In genomic region chr4:76212851-76213414, GRCh38 we compare ENCODE assay signal across 9 cellular contexts. TPM values are rescaled to one million over a fixed set of nuclear protein-coding genes. Genes with fewer than 3 reads are reported as not detected.
DNase-seq lines count a peak whose midpoint lies in the region; ATAC-seq and TF ChIP-seq lines count a peak whose summit lies in the region.
"Had no signal": no experiment of that assay in that cellular context is flagged by ENCODE, and none has a peak within 500 bp of the region (broad histone marks: within the 10 kb centered on the region; RNA-seq: fewer than 3 reads in every experiment).

No MANE protein-coding gene starts in this region.

- H3K4me3 ChIP-seq in Caco-2 (ENCODE audit: low read depth, low read length) = peak overlapping the region; percentile 84
- peak overlapping the region; percentile 81 for H3K4me3 ChIP-seq in HUES64 (ENCODE audit: low read length)
- peak overlapping the region; percentile 72 for H3K4me3 ChIP-seq in epithelial cell of proximal tubule (ENCODE audit: low read depth, low read length)
- peak overlapping the region; percentile 54 to 83 for H3K4me3 ChIP-seq in uterus

- peak overlapping the region; percentile 83 for H3K27ac Mint-ChIP-seq in Caco-2 (ENCODE audit: unreplicated experiment)
- H3K27ac Mint-ChIP-seq in activated CD4-positive, alpha-beta memory T cell treated with anti-CD3 and anti-CD28 coated beads, Interleukin-2, amount 10 ng/mL, durations not matched to agents 7 days and 5 days = peak overlapping the region; percentile 54
- peak overlapping the region; percentile 92 to 97 for H3K27ac Mint-ChIP-seq in natural killer cell

- H3K27me3 ChIP-seq in Caco-2 (replicated peaks; ENCODE audit: control insufficient read depth, insufficient read depth, low read length) (no peaks in the 10 kb centered on the region), HUES64 (ENCODE audit: insufficient read depth, low read length) (peaks cover 6% of the 10 kb centered on the region; the same call in 1 of the 2 replicates), uterus (no peaks in the 10 kb centered on the region)

- 35% methylated on average over 14 of the region's 14 CpGs for WGBS in HUES64

- H3K27me3 Mint-ChIP-seq in Caco-2 (ENCODE audit: insufficient read depth, unreplicated experiment) (no peaks in the 10 kb centered on the region), natural killer cell (ENCODE audit: low read depth in 2 of 2) (peaks cover 0 to 6% of the 10 kb centered on the region in 2 donors)
- no peaks in the 10 kb centered on the region for H3K27me3 Mint-ChIP-seq in activated CD4-positive, alpha-beta memory T cell treated with anti-CD3 and anti-CD28 coated beads, Interleukin-2, amount 10 ng/mL, durations not matched to agents 7 days and 5 days

- H3K36me3 ChIP-seq in Caco-2 (ENCODE audit: control insufficient read depth, insufficient read depth, low read length) (no peaks in the 10 kb centered on the region; the same call in 1 of the 2 replicates), HUES64 (ENCODE audit: insufficient read depth, low read length) (no peaks in the 10 kb centered on the region), uterus (no peaks in the 10 kb centered on the region)

- H3K36me3 Mint-ChIP-seq in Caco-2 (ENCODE audit: insufficient read depth, unreplicated experiment) (peaks cover 21% of the 10 kb centered on the region), natural killer cell (no peaks in the 10 kb centered on the region)
- H3K36me3 Mint-ChIP-seq in activated CD4-positive, alpha-beta memory T cell treated with anti-CD3 and anti-CD28 coated beads, Interleukin-2, amount 10 ng/mL, durations not matched to agents 7 days and 5 days (ENCODE audit: low read depth) = no peaks in the 10 kb centered on the region

- intact Hi-C loops in Caco-2 (cut with micrococcal nuclease; ENCODE audit: unreplicated experiment) (loop anchor here (1.0 to 10.0 kb wide), 4 partner anchors 13 to 92 kb away; partner anchors contain the start of genes FAM47E and STBD1), natural killer cell (cut with micrococcal nuclease) (loop anchor here (5.0 kb wide), 2 partner anchors 39 to 66 kb away; partner anchors contain the start of genes FAM47E and NUP54), uterus (cut with DNase I; ENCODE audit: low total_unique reads) (no loop called here)

- no peaks in the 10 kb centered on the region for H3K9me3 Mint-ChIP-seq in Caco-2 (ENCODE audit: unreplicated experiment)
- no peaks in the 10 kb centered on the region for H3K9me3 Mint-ChIP-seq in activated CD4-positive, alpha-beta memory T cell treated with anti-CD3 and anti-CD28 coated beads, Interleukin-2, amount 10 ng/mL, durations not matched to agents 7 days and 5 days
- H3K9me3 Mint-ChIP-seq in natural killer cell = no peaks in the 10 kb centered on the region

- TF ChIP-seq POLR2A in uterus (IDR thresholded peaks at IDR 0.05) = no peak

- DNase-seq in Caco-2 (no peak), epithelial cell of proximal tubule (ENCODE audit: low read depth) (no peak), natural killer cell (no peak), uterus (no peak), D341Med (ENCODE audit: low spot score) (no peak)
- peak; percentile 40 for DNase-seq in activated CD4-positive, alpha-beta memory T cell treated with anti-CD3 and anti-CD28 coated beads, Interleukin-2, amount 10 ng/mL, durations not matched to agents 7 days and 5 days

- peaks cover 58% of the 10 kb centered on the region for H3K4me1 Mint-ChIP-seq in Caco-2 (ENCODE audit: low read depth, unreplicated experiment)
- peaks cover 40% of the 10 kb centered on the region for H3K4me1 Mint-ChIP-seq in activated CD4-positive, alpha-beta memory T cell treated with anti-CD3 and anti-CD28 coated beads, Interleukin-2, amount 10 ng/mL, durations not matched to agents 7 days and 5 days
- H3K4me1 Mint-ChIP-seq in natural killer cell = peaks cover 49 to 54% of the 10 kb centered on the region in 2 donors

- peak overlapping the region; percentile 83 for H3K9ac ChIP-seq in HUES64 (ENCODE audit: low read depth, low read length)

- H3K27ac ChIP-seq in HUES64 (ENCODE audit: low read depth, low read length) = peak overlapping the region; percentile 84
- peak overlapping the region; percentile 97 to 99 for H3K27ac ChIP-seq in uterus

- TF ChIP-seq CTCF in Caco-2 (IDR thresholded peaks at IDR 0.05; ENCODE audit: insufficient read depth in 1 of 2, low read depth in 1 of 2, low read length in 1 of 2, severe bottlenecking in 1 of 2, unreplicated experiment in 1 of 2) = no peak
- TF ChIP-seq CTCF in epithelial cell of proximal tubule (conservative IDR thresholded peaks at IDR 0.05; ENCODE audit: low read depth, low read length) = no peak
- no peak for TF ChIP-seq CTCF in natural killer cell (IDR thresholded peaks at IDR 0.05)
- no peak for TF ChIP-seq CTCF in uterus (IDR thresholded peaks at IDR 0.05)

- BruUV-seq in Caco-2 (replicated peaks; lab: Mats Ljungman, UMichigan) = no TSS peak

- no peak for ATAC-seq in natural killer cell
- ATAC-seq in HG03280 (IDR thresholded peaks at IDR 0.05; ENCODE audit: unreplicated experiment) = no peak

- H3K4me1 ChIP-seq in Caco-2 (peaks cover 59% of the 10 kb centered on the region), HUES64 (ENCODE audit: insufficient read depth, low read length) (peaks cover 31% of the 10 kb centered on the region), uterus (peaks cover 6% of the 10 kb centered on the region in 2 donors)

- POLR2A ChIA-PET in Caco-2 (lab: Charles Lee) = no interaction called here
- POLR2A ChIA-PET in activated CD4-positive, alpha-beta memory T cell treated with anti-CD3 and anti-CD28 coated beads, Interleukin-2, amount 10 ng/mL, durations not matched to agents 7 days and 5 days (lab: Charles Lee) = interaction anchor here (0.7 to 2.7 kb wide), 6 partner anchors 13 to 273 kb away, joined by 3 to 12 read pairs (median 4); partner anchors contain the start of genes NAAA and NUP54

- no peaks in the 10 kb centered on the region for H3K9me3 ChIP-seq in Caco-2
- no peaks in the 10 kb centered on the region for H3K9me3 ChIP-seq in HUES64 (ENCODE audit: insufficient read depth, low read depth, low read length)
- no peaks in the 10 kb centered on the region for H3K9me3 ChIP-seq in uterus

- H3K4me3 Mint-ChIP-seq in Caco-2 (ENCODE audit: unreplicated experiment) = peak overlapping the region; percentile 84
- peak overlapping the region; percentile 75 for H3K4me3 Mint-ChIP-seq in activated CD4-positive, alpha-beta memory T cell treated with anti-CD3 and anti-CD28 coated beads, Interleukin-2, amount 10 ng/mL, durations not matched to agents 7 days and 5 days
- H3K4me3 Mint-ChIP-seq in natural killer cell = peak overlapping the region; percentile 88

- CTCF ChIA-PET in Caco-2 (lab: Charles Lee) = interaction anchor here (0.7 kb wide), 1 partner anchor 23 kb away, joined by 4 read pairs; no protein-coding TSS in a partner anchor
- CTCF ChIA-PET in activated CD4-positive, alpha-beta memory T cell treated with anti-CD3 and anti-CD28 coated beads, Interleukin-2, amount 10 ng/mL, durations not matched to agents 7 days and 5 days (lab: Charles Lee) = interaction anchor here (1.2 to 3.8 kb wide), 4 partner anchors 13 to 93 kb away, joined by 3 to 15 read pairs (median 6); partner anchors contain the start of gene STBD1

RNA-seq across cellular contexts. Expression of gene SCARB2, which starts 0.7 kb away (rescaled TPM):
- total RNA-seq in Caco-2 (2022) = 148 and 150 TPM in 2 replicates
- 26.0 TPM for polyA plus RNA-seq in HUES64 (2013, experiment 1 of 2)
- 37.6 TPM for polyA plus RNA-seq in HUES64 (2013, experiment 2 of 2)
- 10 to 100 TPM; 22.3 to 23.2 TPM for total RNA-seq in activated CD4-positive, alpha-beta memory T cell treated with anti-CD3 and anti-CD28 coated beads, Interleukin-2, amount 10 ng/mL, durations not matched to agents 7 days and 5 days
- 58.4 and 76.3 TPM in 2 replicates for total RNA-seq in epithelial cell of proximal tubule
- 10 to 100 TPM; 22.0 to 39.0 (median 30.4) TPM for total RNA-seq in natural killer cell
- 100 to 1,000 TPM; 150 to 233 (median 196) TPM for total RNA-seq in uterus

RNA-seq across cellular contexts. Expression of gene FAM47E, which starts 38.6 kb away (rescaled TPM):
- total RNA-seq in Caco-2 (2022) = 6.3 and 6.6 TPM in 2 replicates
- 0.80 TPM for polyA plus RNA-seq in HUES64 (2013, experiment 1 of 2)
- polyA plus RNA-seq in HUES64 (2013, experiment 2 of 2) = 3.2 TPM
- total RNA-seq in activated CD4-positive, alpha-beta memory T cell treated with anti-CD3 and anti-CD28 coated beads, Interleukin-2, amount 10 ng/mL, durations not matched to agents 7 days and 5 days = not detected
- 0.07 and 3.5 TPM in 2 replicates for total RNA-seq in epithelial cell of proximal tubule
- total RNA-seq in natural killer cell = under 1 TPM in 2 of 3 donors, not detected in 1; 0.21 to 0.85 TPM
- 1 to 10 TPM in 2 of 4 donors, under 1 TPM in 1, not detected in 1; 0.29 to 1.4 (median 1.2) TPM for total RNA-seq in uterus
- total RNA-seq: T-helper 1 cell treated with Interleukin-12 subunit alpha and Interleukin-12 subunit beta and Interleukin-4 antibody, amounts not matched to agents 30 ng/mL and 1 ng/mL, for 36 hours had no signal
